In genomic region chr3:128496602-128497304, GRCh38 we compare ENCODE assay signal across 9 cellular contexts. TPM values are rescaled to one million over a fixed set of nuclear protein-coding genes. Genes with fewer than 3 reads are reported as not detected.
DNase-seq lines count a peak whose midpoint lies in the region; ATAC-seq and TF ChIP-seq lines count a peak whose summit lies in the region.
"Had no signal": no experiment of that assay in that cellular context is flagged by ENCODE, and none has a peak within 500 bp of the region (broad histone marks: within the 10 kb centered on the region; RNA-seq: fewer than 3 reads in every experiment).

No MANE protein-coding gene starts in this region.

- H3K27ac Mint-ChIP-seq in activated CD4-positive, alpha-beta T cell treated with anti-CD3 and anti-CD28 coated beads, Interleukin-2, amount 10 ng/mL, durations not matched to agents 24 days and 14 days: no peak overlapping the region
- no peak overlapping the region for H3K27ac Mint-ChIP-seq in activated naive CD8-positive, alpha-beta T cell treated with anti-CD3 and anti-CD28 coated beads, Interleukin-2, amount 10 ng/mL, durations not matched to agents 7 days and 5 days
- no peak overlapping the region for H3K27ac Mint-ChIP-seq in type B pancreatic cell

- DNase-seq in activated CD4-positive, alpha-beta T cell treated with anti-CD3 and anti-CD28 coated beads, Interleukin-2, amount 10 ng/mL, durations not matched to agents 24 days and 14 days: no peak
- DNase-seq in activated CD4-positive, alpha-beta T cell treated with anti-CD3 and anti-CD28 coated beads, Interleukin-2, amount 50 U/mL, for 48 hours: no peak
- no peak for DNase-seq in activated naive CD8-positive, alpha-beta T cell treated with anti-CD3 and anti-CD28 coated beads, Interleukin-2, amount 10 ng/mL, durations not matched to agents 7 days and 5 days
- DNase-seq in kidney tubule cell (ENCODE audit: low spot score) (peak; percentile 53), type B pancreatic cell (ENCODE audit: extremely low spot score, unreplicated experiment) (peak; percentile 71), A172 (ENCODE audit: low spot score) (no peak), GM13976 (ENCODE audit: low spot score) (no peak), NCI-H2227 treated with DMSO at 0.1 percent for 48 hours (lab: John Stamatoyannopoulos, UW) (no peak)

- TF ChIP-seq CTCF in type B pancreatic cell (conservative IDR thresholded peaks at IDR 0.05) (no peak), GM13976 (IDR thresholded peaks at IDR 0.05; ENCODE audit: borderline replicate concordance, control extremely low read depth, extremely low read depth, insufficient read depth, missing control alignments) (no peak)

- in situ Hi-C loops in GM13976 (cut with MboI; ENCODE audit: low sequenced_read_pairs, unreplicated experiment): loop anchor here (10.0 kb wide), 1 partner anchor 72 kb away; no protein-coding TSS in a partner anchor

- intact Hi-C loops in activated CD4-positive, alpha-beta T cell treated with anti-CD3 and anti-CD28 coated beads, Interleukin-2, amount 10 ng/mL, durations not matched to agents 24 days and 14 days (cut with micrococcal nuclease): loop anchor here (1.0 to 10.0 kb wide), 4 partner anchors 70 to 1108 kb away; partner anchors contain the start of gene PLXND1

- no peaks in the 10 kb centered on the region for H3K9me3 Mint-ChIP-seq in activated CD4-positive, alpha-beta T cell treated with anti-CD3 and anti-CD28 coated beads, Interleukin-2, amount 10 ng/mL, durations not matched to agents 24 days and 14 days
- H3K9me3 Mint-ChIP-seq in activated naive CD8-positive, alpha-beta T cell treated with anti-CD3 and anti-CD28 coated beads, Interleukin-2, amount 10 ng/mL, durations not matched to agents 7 days and 5 days: no peaks in the 10 kb centered on the region
- no peaks in the 10 kb centered on the region for H3K9me3 Mint-ChIP-seq in type B pancreatic cell
- H3K9me3 Mint-ChIP-seq: activated naive CD4-positive, alpha-beta T cell treated with anti-CD3 and anti-CD28 coated beads, Interleukin-2, amount 50 U/mL, for 72 hours had no signal

- H3K27me3 Mint-ChIP-seq in activated CD4-positive, alpha-beta T cell treated with anti-CD3 and anti-CD28 coated beads, Interleukin-2, amount 10 ng/mL, durations not matched to agents 24 days and 14 days: peaks cover 63% of the 10 kb centered on the region
- peaks cover 68% of the 10 kb centered on the region for H3K27me3 Mint-ChIP-seq in activated naive CD8-positive, alpha-beta T cell treated with anti-CD3 and anti-CD28 coated beads, Interleukin-2, amount 10 ng/mL, durations not matched to agents 7 days and 5 days
- peaks cover 75% of the 10 kb centered on the region for H3K27me3 Mint-ChIP-seq in type B pancreatic cell

- POLR2A ChIA-PET in activated naive CD8-positive, alpha-beta T cell treated with anti-CD3 and anti-CD28 coated beads, Interleukin-2, amount 10 ng/mL, durations not matched to agents 7 days and 5 days (lab: Charles Lee): no interaction called here

- H3K4me3 Mint-ChIP-seq in activated CD4-positive, alpha-beta T cell treated with anti-CD3 and anti-CD28 coated beads, Interleukin-2, amount 10 ng/mL, durations not matched to agents 24 days and 14 days: peak overlapping the region; percentile 76
- peak overlapping the region; percentile 72 for H3K4me3 Mint-ChIP-seq in activated naive CD8-positive, alpha-beta T cell treated with anti-CD3 and anti-CD28 coated beads, Interleukin-2, amount 10 ng/mL, durations not matched to agents 7 days and 5 days
- peak overlapping the region; percentile 85 for H3K4me3 Mint-ChIP-seq in type B pancreatic cell

- no peak for ATAC-seq in activated naive CD8-positive, alpha-beta T cell treated with anti-CD3 and anti-CD28 coated beads, Interleukin-2, amount 10 ng/mL, durations not matched to agents 7 days and 5 days (ENCODE audit: low read depth)

- H3K36me3 Mint-ChIP-seq in activated CD4-positive, alpha-beta T cell treated with anti-CD3 and anti-CD28 coated beads, Interleukin-2, amount 10 ng/mL, durations not matched to agents 24 days and 14 days (ENCODE audit: low read depth): no peaks in the 10 kb centered on the region
- H3K36me3 Mint-ChIP-seq in activated naive CD8-positive, alpha-beta T cell treated with anti-CD3 and anti-CD28 coated beads, Interleukin-2, amount 10 ng/mL, durations not matched to agents 7 days and 5 days: no peaks in the 10 kb centered on the region
- H3K36me3 Mint-ChIP-seq in type B pancreatic cell: peaks cover 18% of the 10 kb centered on the region
- H3K36me3 Mint-ChIP-seq: activated naive CD4-positive, alpha-beta T cell treated with anti-CD3 and anti-CD28 coated beads, Interleukin-2, amount 50 U/mL, for 72 hours had no signal

- peaks cover 2% of the 10 kb centered on the region for H3K4me1 Mint-ChIP-seq in activated CD4-positive, alpha-beta T cell treated with anti-CD3 and anti-CD28 coated beads, Interleukin-2, amount 10 ng/mL, durations not matched to agents 24 days and 14 days
- H3K4me1 Mint-ChIP-seq in activated naive CD8-positive, alpha-beta T cell treated with anti-CD3 and anti-CD28 coated beads, Interleukin-2, amount 10 ng/mL, durations not matched to agents 7 days and 5 days: peaks cover 7% of the 10 kb centered on the region
- peaks cover 18% of the 10 kb centered on the region for H3K4me1 Mint-ChIP-seq in type B pancreatic cell (ENCODE audit: unreplicated experiment)

RNA-seq across cellular contexts. Expression of gene GATA2, which starts 3.8 kb away (rescaled TPM):
- total RNA-seq in activated CD4-positive, alpha-beta T cell treated with anti-CD3 and anti-CD28 coated beads, Interleukin-2, amount 10 ng/mL, durations not matched to agents 24 days and 14 days: not detected in 2 replicates
- not detected for total RNA-seq in activated naive CD8-positive, alpha-beta T cell treated with anti-CD3 and anti-CD28 coated beads, Interleukin-2, amount 10 ng/mL, durations not matched to agents 7 days and 5 days
- total RNA-seq in type B pancreatic cell (ENCODE audit: low replicate concordance): 14.1 and 23.9 TPM in 2 replicates
- 5.5 and 8.4 TPM in 2 replicates for total RNA-seq in A172 (2014; rRNA removed; shearing (Covaris generic))

RNA-seq across cellular contexts. Expression of gene DNAJB8, which starts 30.1 kb away (rescaled TPM):
- total RNA-seq in activated CD4-positive, alpha-beta T cell treated with anti-CD3 and anti-CD28 coated beads, Interleukin-2, amount 10 ng/mL, durations not matched to agents 24 days and 14 days: not detected in 2 replicates
- not detected for total RNA-seq in activated naive CD8-positive, alpha-beta T cell treated with anti-CD3 and anti-CD28 coated beads, Interleukin-2, amount 10 ng/mL, durations not matched to agents 7 days and 5 days
- not detected in 2 replicates for total RNA-seq in type B pancreatic cell (ENCODE audit: low replicate concordance)
- not detected in 2 replicates for total RNA-seq in A172 (2014; rRNA removed; shearing (Covaris generic))
- total RNA-seq: activated naive CD4-positive, alpha-beta T cell treated with anti-CD3 and anti-CD28 coated beads, Interleukin-2, amount 50 U/mL, for 72 hours had no signal

Comparison
In these comparisons a context has a peak if more than half of its experiments do, and no peak if none do; other contexts are left out.
1. DNase-seq: peak in kidney tubule cell (single experiment) and type B pancreatic cell (single experiment); none in activated CD4-positive, alpha-beta T cell treated with anti-CD3 and anti-CD28 coated beads, Interleukin-2, amount 10 ng/mL, durations not matched to agents 24 days and 14 days (single experiment), activated CD4-positive, alpha-beta T cell treated with anti-CD3 and anti-CD28 coated beads, Interleukin-2, amount 50 U/mL, for 48 hours (0 of 2), activated naive CD8-positive, alpha-beta T cell treated with anti-CD3 and anti-CD28 coated beads, Interleukin-2, amount 10 ng/mL, durations not matched to agents 7 days and 5 days (single experiment), A172 (single experiment), GM13976 (single experiment) and NCI-H2227 treated with DMSO at 0.1 percent for 48 hours (single experiment).
2. Peak in every context shown above with its lines, with median percentiles within 50 percentile points of each other: H3K4me3 Mint-ChIP-seq.